9 cellular contexts compared by ENCODE assay signal in the genomic region with DNA sequence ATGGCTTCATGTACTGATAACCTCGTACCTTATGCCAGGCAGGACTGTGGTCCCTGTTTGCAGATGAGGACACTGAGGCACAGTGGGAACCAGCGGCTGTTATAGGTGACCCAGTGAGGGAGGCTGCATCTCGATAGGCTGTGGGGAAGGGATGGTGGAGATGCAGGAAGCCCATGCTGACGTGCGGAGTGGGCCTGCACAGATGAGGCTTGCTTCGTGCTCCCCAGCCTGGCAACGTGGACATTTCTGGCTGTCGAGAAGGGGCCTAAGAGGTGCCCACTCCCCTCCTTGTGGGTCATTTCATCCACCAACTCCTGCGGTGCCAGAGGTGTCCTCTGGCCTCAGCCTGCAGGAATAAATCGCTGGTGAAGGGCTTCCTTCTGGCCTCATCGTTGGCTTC.
"Had no signal": no experiment of that assay in that cellular context is flagged by ENCODE, and none has a peak within 500 bp of the region (broad histone marks: within the 10 kb centered on the region; RNA-seq: fewer than 3 reads in every experiment).

No MANE protein-coding gene starts in this region.

- H3K9me3 Mint-ChIP-seq: HFFc6 had no signal

- H2AFZ ChIP-seq: GM23248 had no signal

- H3K36me3 ChIP-seq: HAP-1 had no signal

- H3K9ac ChIP-seq: GM23248 had no signal

- FAIRE-seq: K562 had no signal

- DNase-seq: GM23248, GOT3, H7, HFFc6, IMR-90 had no signal

- H3K27ac ChIP-seq: GM23248, HL-60 had no signal

- H3K27ac Mint-ChIP-seq: HFFc6 had no signal

- ATAC-seq: HCT116, K562 had no signal

- H3K9me3 ChIP-seq: HAP-1 had no signal

- H3K4me3 Mint-ChIP-seq: HFFc6 had no signal

- H3K4me3 ChIP-seq: GM23248, HAP-1, K562 had no signal
